ENCODE assay signal across 13 cellular contexts in genomic region chr22:42887523-42888507, GRCh38. TPM values are rescaled to one million over a fixed set of nuclear protein-coding genes. Genes with fewer than 3 reads are reported as not detected.
A peak's percentile ranks its signal among the peaks of the same experiment; 100 is the strongest.
DNase-seq lines count a peak whose midpoint lies in the region; ATAC-seq and TF ChIP-seq lines count a peak whose summit lies in the region.
"Had no signal": no experiment of that assay in that cellular context is flagged by ENCODE, and none has a peak within 500 bp of the region (broad histone marks: within the 10 kb centered on the region; RNA-seq: fewer than 3 reads in every experiment).

No MANE protein-coding gene starts in this region.

- no peaks in the 10 kb centered on the region for H3K27me3 Mint-ChIP-seq in activated T-cell treated with anti-CD3 and anti-CD28 coated beads, Interleukin-2, amount 50 U/mL, for 24 hours
- no peaks in the 10 kb centered on the region for H3K27me3 Mint-ChIP-seq in T-helper 2 cell treated with Interferon-gamma antibody and Interleukin-4, amounts not matched to agents 5 μg/mL and 100 μg/mL, for 36 hours (ENCODE audit: low read depth)
- no peaks in the 10 kb centered on the region for H3K27me3 Mint-ChIP-seq in stimulated activated naive B cell treated with anti-CD40 and anti-IgM and Interleukin-4, amounts not matched to agents 10 μg/mL and 1 μg/mL and 100 μg/mL, for 72 hours

- ATAC-seq in right lobe of liver (peak; percentile 73 to 77 (median 74)), foreskin keratinocyte (no peak), HG02981 (IDR thresholded peaks at IDR 0.05; ENCODE audit: unreplicated experiment) (no peak), GM18519 (IDR thresholded peaks at IDR 0.05; ENCODE audit: low FRiP score, unreplicated experiment) (no peak)
- ATAC-seq in stimulated activated naive B cell treated with anti-CD40 and anti-IgM and Interleukin-4, amounts not matched to agents 10 μg/mL and 1 μg/mL and 100 μg/mL, for 72 hours (replicated peaks), result no peak

- DNase-seq in activated T-cell treated with anti-CD3 and anti-CD28 coated beads, Interleukin-2, amount 50 U/mL, for 24 hours, result no peak
- DNase-seq in activated T-cell treated with anti-CD3 and anti-CD28 coated beads for 4 hours (no peak), right lobe of liver (no peak), foreskin keratinocyte (no peak)
- DNase-seq in T-helper 2 cell treated with Interferon-gamma antibody and Interleukin-4, amounts not matched to agents 5 μg/mL and 100 μg/mL, for 36 hours (ENCODE audit: low spot score), result no peak
- DNase-seq in stimulated activated naive B cell treated with anti-CD40 and anti-IgM and Interleukin-4, amounts not matched to agents 10 μg/mL and 1 μg/mL and 100 μg/mL, for 72 hours, result no peak
- DNase-seq: anterior cingulate cortex, foreskin melanocyte, NCI-H774, SIG-M5 had no signal

- H3K27ac Mint-ChIP-seq in activated T-cell treated with anti-CD3 and anti-CD28 coated beads, Interleukin-2, amount 50 U/mL, for 24 hours, result peak overlapping the region; percentile 57
- peak overlapping the region; percentile 24 for H3K27ac Mint-ChIP-seq in T-helper 2 cell treated with Interferon-gamma antibody and Interleukin-4, amounts not matched to agents 5 μg/mL and 100 μg/mL, for 36 hours
- H3K27ac Mint-ChIP-seq in stimulated activated naive B cell treated with anti-CD40 and anti-IgM and Interleukin-4, amounts not matched to agents 10 μg/mL and 1 μg/mL and 100 μg/mL, for 72 hours, result peak overlapping the region; percentile 84

- no peak overlapping the region for H3K4me3 Mint-ChIP-seq in activated T-cell treated with anti-CD3 and anti-CD28 coated beads, Interleukin-2, amount 50 U/mL, for 24 hours
- no peak overlapping the region for H3K4me3 Mint-ChIP-seq in T-helper 2 cell treated with Interferon-gamma antibody and Interleukin-4, amounts not matched to agents 5 μg/mL and 100 μg/mL, for 36 hours
- H3K4me3 Mint-ChIP-seq in stimulated activated naive B cell treated with anti-CD40 and anti-IgM and Interleukin-4, amounts not matched to agents 10 μg/mL and 1 μg/mL and 100 μg/mL, for 72 hours, result no peak overlapping the region

- H3K9me3 ChIP-seq in right lobe of liver, result no peaks in the 10 kb centered on the region

- 33% methylated on average over 10 of the region's 14 CpGs for WGBS in right lobe of liver (ENCODE audit: insufficient coverage, low coverage, low lambda C conversion rate, missing lambda C conversion rate)

- peaks cover 67% of the 10 kb centered on the region for H3K36me3 Mint-ChIP-seq in activated T-cell treated with anti-CD3 and anti-CD28 coated beads, Interleukin-2, amount 50 U/mL, for 24 hours (ENCODE audit: low read depth)
- peaks cover 25% of the 10 kb centered on the region for H3K36me3 Mint-ChIP-seq in T-helper 2 cell treated with Interferon-gamma antibody and Interleukin-4, amounts not matched to agents 5 μg/mL and 100 μg/mL, for 36 hours (ENCODE audit: low read depth)
- peaks cover 49 to 74% of the 10 kb centered on the region in 2 donors for H3K36me3 Mint-ChIP-seq in stimulated activated naive B cell treated with anti-CD40 and anti-IgM and Interleukin-4, amounts not matched to agents 10 μg/mL and 1 μg/mL and 100 μg/mL, for 72 hours

- intact Hi-C loops in right lobe of liver (cut with DNase I), result no loop called here

- H3K4me1 Mint-ChIP-seq in activated T-cell treated with anti-CD3 and anti-CD28 coated beads, Interleukin-2, amount 50 U/mL, for 24 hours (ENCODE audit: low read depth), result peaks cover 10% of the 10 kb centered on the region
- peaks cover 16% of the 10 kb centered on the region for H3K4me1 Mint-ChIP-seq in T-helper 2 cell treated with Interferon-gamma antibody and Interleukin-4, amounts not matched to agents 5 μg/mL and 100 μg/mL, for 36 hours (ENCODE audit: low read depth)
- peaks cover 21 to 59% of the 10 kb centered on the region in 2 donors for H3K4me1 Mint-ChIP-seq in stimulated activated naive B cell treated with anti-CD40 and anti-IgM and Interleukin-4, amounts not matched to agents 10 μg/mL and 1 μg/mL and 100 μg/mL, for 72 hours

- H3K9me3 Mint-ChIP-seq in activated T-cell treated with anti-CD3 and anti-CD28 coated beads, Interleukin-2, amount 50 U/mL, for 24 hours, result no peaks in the 10 kb centered on the region
- no peaks in the 10 kb centered on the region for H3K9me3 Mint-ChIP-seq in T-helper 2 cell treated with Interferon-gamma antibody and Interleukin-4, amounts not matched to agents 5 μg/mL and 100 μg/mL, for 36 hours
- H3K9me3 Mint-ChIP-seq in stimulated activated naive B cell treated with anti-CD40 and anti-IgM and Interleukin-4, amounts not matched to agents 10 μg/mL and 1 μg/mL and 100 μg/mL, for 72 hours, result no peaks in the 10 kb centered on the region

- H3K4me3 ChIP-seq in right lobe of liver, result no peak overlapping the region

- H3K36me3 ChIP-seq in right lobe of liver, result peaks cover 0 to 33% (median 5%) of the 10 kb centered on the region in 4 donors

- TF ChIP-seq CTCF in right lobe of liver (IDR thresholded peaks at IDR 0.05) (no peak), foreskin keratinocyte (conservative IDR thresholded peaks at IDR 0.05) (no peak)

- H3K4me1 ChIP-seq in right lobe of liver, result peaks cover 0 to 43% (median 14%) of the 10 kb centered on the region in 4 donors
- no peaks in the 10 kb centered on the region for H3K4me1 ChIP-seq in foreskin keratinocyte

- no peaks in the 10 kb centered on the region for H3K27me3 ChIP-seq in right lobe of liver
- H3K27me3 ChIP-seq in foreskin keratinocyte, result no peaks in the 10 kb centered on the region

- no peak for TF ChIP-seq POLR2A in right lobe of liver (IDR thresholded peaks at IDR 0.05)

- H3K27ac ChIP-seq in right lobe of liver (peak overlapping the region; percentile 77 to 87 (median 78)), foreskin keratinocyte (no peak overlapping the region)
- H3K27ac ChIP-seq: VCaP had no signal

RNA-seq across cellular contexts. Expression of gene ARFGAP3, which starts 30.7 kb away (rescaled TPM):
- 10 to 100 TPM; 19.8 to 48.4 (median 30.4) TPM for total RNA-seq in right lobe of liver
- 31.8 and 39.9 TPM in 2 replicates for total RNA-seq in foreskin keratinocyte
- polyA plus RNA-seq in foreskin keratinocyte, result 15.0 and 19.1 TPM in 2 replicates

Comparison
In these comparisons a context has a peak if more than half of its experiments do, and no peak if none do; other contexts are left out.
1. H3K27ac Mint-ChIP-seq: peak in every context shown above with its lines; median percentile 84 in stimulated activated naive B cell treated with anti-CD40 and anti-IgM and Interleukin-4, amounts not matched to agents 10 μg/mL and 1 μg/mL and 100 μg/mL, for 72 hours; 57 in activated T-cell treated with anti-CD3 and anti-CD28 coated beads, Interleukin-2, amount 50 U/mL, for 24 hours; 24 in T-helper 2 cell treated with Interferon-gamma antibody and Interleukin-4, amounts not matched to agents 5 μg/mL and 100 μg/mL, for 36 hours.
2. ATAC-seq: peak in right lobe of liver (4 of 4); none in stimulated activated naive B cell treated with anti-CD40 and anti-IgM and Interleukin-4, amounts not matched to agents 10 μg/mL and 1 μg/mL and 100 μg/mL, for 72 hours (0 of 2), foreskin keratinocyte (single experiment), HG02981 (single experiment) and GM18519 (single experiment).